3 cellular contexts compared by ENCODE assay signal in genomic region chr13:18234451-18234850, GRCh38.
DNase-seq lines count a peak whose midpoint lies in the region; ATAC-seq and TF ChIP-seq lines count a peak whose summit lies in the region.
"Not testable (repeated sequence)": the region's sequence is repeated elsewhere in the genome, so short reads cannot be mapped to it uniquely, and the experiment has no call there.

No MANE protein-coding gene starts in this region.

- in situ Hi-C loops in GM13976 (cut with MboI; ENCODE audit: low sequenced_read_pairs, unreplicated experiment): not testable (repeated sequence)

- H4K91ac ChIP-seq in neuronal stem cell (ENCODE audit: low read depth, low read length, poor library complexity): not testable (repeated sequence)

- WGBS in neuronal stem cell (ENCODE audit: extremely low coverage in 2 of 2, insufficient read length in 2 of 2, insufficient replicate concordance in 1 of 2), 2 donors: no CpG with 5 or more reads among the region's 56 CpGs
- WGBS in aorta, 2 donors: 96 to 97% methylated on average over 54 to 56 of the region's 56 CpGs

- H3K4me2 ChIP-seq in neuronal stem cell (ENCODE audit: insufficient read depth, low read length, poor library complexity, severe bottlenecking): not testable (repeated sequence)

- not testable (repeated sequence) for H2BK5ac ChIP-seq in neuronal stem cell (ENCODE audit: low read length)

- peaks cover 12% of the 10 kb centered on the region for H3K79me1 ChIP-seq in neuronal stem cell (ENCODE audit: low read depth, low read length)

- H2BK15ac ChIP-seq in neuronal stem cell (ENCODE audit: low read length): not testable (repeated sequence)

- H3K18ac ChIP-seq in neuronal stem cell (ENCODE audit: low read length): not testable (repeated sequence)

- not testable (repeated sequence) for H3K27me3 ChIP-seq in neuronal stem cell (ENCODE audit: control insufficient read depth in 3 of 3, insufficient read depth in 3 of 3, low read depth in 1 of 3, low read length in 3 of 3); aorta (ENCODE audit: control insufficient read depth in 1 of 2, insufficient read depth in 2 of 2, low read length in 1 of 2)

- not testable (repeated sequence) for H3K27ac ChIP-seq in neuronal stem cell (replicated peaks; ENCODE audit: low read length); aorta (ENCODE audit: low read depth in 1 of 2, low read length in 2 of 2)

- H3K23ac ChIP-seq in neuronal stem cell (ENCODE audit: low read depth, low read length, poor library complexity): peak overlapping the region; percentile 44

- not testable (repeated sequence) for H4K8ac ChIP-seq in neuronal stem cell (ENCODE audit: low read depth, low read length)

- not testable (repeated sequence) for H2AK5ac ChIP-seq in neuronal stem cell (ENCODE audit: low read depth, low read length)

- H3K14ac ChIP-seq in neuronal stem cell (ENCODE audit: low read length): not testable (repeated sequence)

- not testable (repeated sequence) for TF ChIP-seq CTCF in GM13976 (IDR thresholded peaks at IDR 0.05; ENCODE audit: borderline replicate concordance, control extremely low read depth, extremely low read depth, insufficient read depth, missing control alignments)

- not testable (repeated sequence) for H2BK120ac ChIP-seq in neuronal stem cell (ENCODE audit: low read depth, low read length)

- H2AFZ ChIP-seq in neuronal stem cell (ENCODE audit: low read length): not testable (repeated sequence)

- DNase-seq in GM13976 (ENCODE audit: low spot score): peak; percentile 5
- not testable (repeated sequence) for DNase-seq in neuronal stem cell (ENCODE audit: low spot score); aorta

- peak; percentile 59 for ATAC-seq in aorta (ENCODE audit: low FRiP score)

- intact Hi-C loops in aorta (cut with DNase I): not testable (repeated sequence)

- not testable (repeated sequence) for H3K4me1 ChIP-seq in neuronal stem cell (ENCODE audit: control insufficient read depth in 2 of 2, insufficient read depth in 1 of 2, low read depth in 1 of 2, low read length in 2 of 2); aorta (ENCODE audit: control insufficient read depth in 1 of 2, insufficient read depth in 2 of 2, low read length in 2 of 2)

- peak overlapping the region; percentile 12 for H3K9ac ChIP-seq in neuronal stem cell (ENCODE audit: low read depth, low read length, poor library complexity)

- H3K36me3 ChIP-seq in neuronal stem cell (replicated peaks in 1 of 2; ENCODE audit: control insufficient read depth in 2 of 2, insufficient read depth in 2 of 2, low read length in 2 of 2); aorta (ENCODE audit: control insufficient read depth in 1 of 2, insufficient read depth in 2 of 2, low read length in 1 of 2): not testable (repeated sequence)

- not testable (repeated sequence) for H2BK12ac ChIP-seq in neuronal stem cell (ENCODE audit: low read length)

- peaks cover 7 to 51% of the 10 kb centered on the region in 2 donors for H3K9me3 ChIP-seq in neuronal stem cell (replicated peaks in 1 of 2; ENCODE audit: control insufficient read depth in 2 of 2, insufficient read depth in 1 of 2, low read depth in 1 of 2, low read length in 2 of 2)
- not testable (repeated sequence) for H3K9me3 ChIP-seq in aorta (ENCODE audit: control insufficient read depth, low read length)

- not testable (repeated sequence) for H3K4ac ChIP-seq in neuronal stem cell (ENCODE audit: low read length)

- H3K4me3 ChIP-seq in neuronal stem cell (ENCODE audit: low read length in 2 of 2); aorta (ENCODE audit: low read length in 2 of 2): not testable (repeated sequence)
